11 cellular contexts compared by ENCODE assay signal in genomic region chr9:19998153-19998552, GRCh38.
DNase-seq lines count a peak whose midpoint lies in the region; ATAC-seq and TF ChIP-seq lines count a peak whose summit lies in the region.
"Had no signal": no experiment of that assay in that cellular context is flagged by ENCODE, and none has a peak within 500 bp of the region (broad histone marks: within the 10 kb centered on the region; RNA-seq: fewer than 3 reads in every experiment).

No MANE protein-coding gene starts in this region.

- TF ChIP-seq EP300 in transverse colon (IDR thresholded peaks at IDR 0.05; ENCODE audit: low read depth): no peak

- in situ Hi-C loops in transverse colon (cut with MboI; ENCODE audit: low pct_ligation_motif_present in 1 of 4, low pct_unique_long_range_greater_than_20kb in 1 of 4, low sequenced_read_pairs in 3 of 4): no loop called here

- TF ChIP-seq POLR2A in NB4 (IDR thresholded peaks at IDR 0.05; ENCODE audit: extremely low read depth, insufficient read length) (no peak), transverse colon (IDR thresholded peaks at IDR 0.05) (no peak)

- no peak for TF ChIP-seq CTCF in NB4 (IDR thresholded peaks at IDR 0.05; ENCODE audit: low read depth, low read length)
- no peak for TF ChIP-seq CTCF in choroid plexus epithelial cell (conservative IDR thresholded peaks at IDR 0.05; ENCODE audit: low read depth, low read length)
- TF ChIP-seq CTCF in transverse colon (IDR thresholded peaks at IDR 0.05): no peak
- no peak for TF ChIP-seq CTCF in CD8-positive, alpha-beta T cell (IDR thresholded peaks at IDR 0.05)

- CTCF ChIA-PET in CD8-positive, alpha-beta T cell (lab: Charles Lee): no interaction called here

- H3K27ac Mint-ChIP-seq in stimulated activated naive CD8-positive, alpha-beta T cell treated with anti-CD3 and anti-CD28 coated beads, Interleukin-15, amount 100 ng/mL, for 72 hours: peak overlapping the region; percentile 9 to 97
- no peak overlapping the region for H3K27ac Mint-ChIP-seq in CD8-positive, alpha-beta T cell
- H3K27ac Mint-ChIP-seq: T-helper 17 cell had no signal

- POLR2A ChIA-PET in CD8-positive, alpha-beta T cell (lab: Charles Lee): no interaction called here

- H3K36me3 ChIP-seq in transverse colon: no peaks in the 10 kb centered on the region
- no peaks in the 10 kb centered on the region for H3K36me3 ChIP-seq in CD8-positive, alpha-beta T cell (ENCODE audit: insufficient read depth, low read length)
- H3K36me3 ChIP-seq: heart right ventricle had no signal

- peaks cover 37% of the 10 kb centered on the region for H3K4me1 Mint-ChIP-seq in stimulated activated naive CD8-positive, alpha-beta T cell treated with anti-CD3 and anti-CD28 coated beads, Interleukin-15, amount 100 ng/mL, for 72 hours
- peaks cover 15% of the 10 kb centered on the region for H3K4me1 Mint-ChIP-seq in CD8-positive, alpha-beta T cell (ENCODE audit: low read depth)

- H3K27me3 Mint-ChIP-seq in stimulated activated naive CD8-positive, alpha-beta T cell treated with anti-CD3 and anti-CD28 coated beads, Interleukin-15, amount 100 ng/mL, for 72 hours: no peaks in the 10 kb centered on the region
- no peaks in the 10 kb centered on the region for H3K27me3 Mint-ChIP-seq in CD8-positive, alpha-beta T cell (ENCODE audit: low read depth)
- H3K27me3 Mint-ChIP-seq: T-helper 17 cell had no signal

- peaks cover 7 to 9% of the 10 kb centered on the region in 2 donors for H3K9me3 Mint-ChIP-seq in stimulated activated naive CD8-positive, alpha-beta T cell treated with anti-CD3 and anti-CD28 coated beads, Interleukin-15, amount 100 ng/mL, for 72 hours
- H3K9me3 Mint-ChIP-seq in CD8-positive, alpha-beta T cell: peaks cover 6% of the 10 kb centered on the region

- intact Hi-C loops in transverse colon (cut with DNase I; ENCODE audit: low total_unique reads): no loop called here
- intact Hi-C loops in CD8-positive, alpha-beta T cell (cut with DNase I, micrococcal nuclease): no loop called here

- peak overlapping the region in 1 of 2 donors; percentile 55 for H3K4me3 Mint-ChIP-seq in stimulated activated naive CD8-positive, alpha-beta T cell treated with anti-CD3 and anti-CD28 coated beads, Interleukin-15, amount 100 ng/mL, for 72 hours
- H3K4me3 Mint-ChIP-seq in CD8-positive, alpha-beta T cell: no peak overlapping the region
- H3K4me3 Mint-ChIP-seq: T-helper 17 cell had no signal

- H3K9me3 ChIP-seq in transverse colon: no peaks in the 10 kb centered on the region
- H3K9me3 ChIP-seq in CD8-positive, alpha-beta T cell (ENCODE audit: low read length): no peaks in the 10 kb centered on the region
- H3K9me3 ChIP-seq: heart right ventricle had no signal

- H3K4me1 ChIP-seq in transverse colon: no peaks in the 10 kb centered on the region
- peaks cover 7% of the 10 kb centered on the region for H3K4me1 ChIP-seq in CD8-positive, alpha-beta T cell (ENCODE audit: insufficient read depth, low read length)

- H3K36me3 Mint-ChIP-seq in CD8-positive, alpha-beta T cell: peaks cover 3% of the 10 kb centered on the region

- WGBS in transverse colon (ENCODE audit: low coverage in 1 of 2), 2 donors: 50 to 55% methylated on average over 1 to 2 of the region's 2 CpGs

- no peak overlapping the region for H3K27ac ChIP-seq in transverse colon
- H3K27ac ChIP-seq in CD8-positive, alpha-beta T cell (ENCODE audit: low read depth, low read length): no peak overlapping the region

- peak; percentile 27 for DNase-seq in stimulated activated CD4-positive, alpha-beta T cell treated with anti-CD3 and anti-CD28 coated beads, Interleukin-1b, Interleukin-23, amount 100 ng/mL, for 48 hours
- DNase-seq in stimulated activated CD4-positive, alpha-beta T cell treated with anti-CD3 and anti-CD28 coated beads, Interleukin-2, amount 100 ng/mL, for 48 hours: no peak
- DNase-seq in NB4 (ENCODE audit: low read depth) (peak; percentile 53), choroid plexus epithelial cell (ENCODE audit: low read depth) (peak; percentile 52), transverse colon (no peak), NOMO-1 treated with DMSO at 0.1 percent for 48 hours (lab: John Stamatoyannopoulos, UW; ENCODE audit: unreplicated experiment) (no peak)
- peak in 1 of 2 donors; percentile 43 for DNase-seq in stimulated activated naive CD8-positive, alpha-beta T cell treated with anti-CD3 and anti-CD28 coated beads, Interleukin-15, amount 100 ng/mL, for 72 hours
- no peak for DNase-seq in CD8-positive, alpha-beta T cell
- DNase-seq: heart right ventricle, NCI-H1694 treated with DMSO at 0.1 percent for 48 hours, T-helper 17 cell had no signal

- H3K4me3 ChIP-seq in NB4 (ENCODE audit: low read depth, low read length) (no peak overlapping the region), choroid plexus epithelial cell (ENCODE audit: low read depth, low read length) (no peak overlapping the region), transverse colon (no peak overlapping the region)
- H3K4me3 ChIP-seq in CD8-positive, alpha-beta T cell (ENCODE audit: low read depth, low read length): no peak overlapping the region
- H3K4me3 ChIP-seq: heart right ventricle had no signal

- H3K27me3 ChIP-seq in transverse colon: no peaks in the 10 kb centered on the region
- H3K27me3 ChIP-seq in CD8-positive, alpha-beta T cell (ENCODE audit: insufficient read depth, low read length): no peaks in the 10 kb centered on the region
- H3K27me3 ChIP-seq: heart right ventricle had no signal

- ATAC-seq in stimulated activated naive CD8-positive, alpha-beta T cell treated with anti-CD3 and anti-CD28 coated beads, Interleukin-15, amount 100 ng/mL, for 72 hours: no peak
- no peak for ATAC-seq in CD8-positive, alpha-beta T cell
- ATAC-seq: heart right ventricle, T-helper 17 cell had no signal

Comparison
In these comparisons a context has a peak if more than half of its experiments do, and no peak if none do; other contexts are left out.
1. DNase-seq: peak in stimulated activated CD4-positive, alpha-beta T cell treated with anti-CD3 and anti-CD28 coated beads, Interleukin-1b, Interleukin-23, amount 100 ng/mL, for 48 hours (single experiment), NB4 (single experiment) and choroid plexus epithelial cell (single experiment); none in stimulated activated CD4-positive, alpha-beta T cell treated with anti-CD3 and anti-CD28 coated beads, Interleukin-2, amount 100 ng/mL, for 48 hours (0 of 2), transverse colon (single experiment), CD8-positive, alpha-beta T cell (0 of 7) and NOMO-1 treated with DMSO at 0.1 percent for 48 hours (single experiment).